In genomic region chr11:73268671-73269271, GRCh38 we compare ENCODE assay signal across 25 cellular contexts. TPM values are rescaled to one million over a fixed set of nuclear protein-coding genes. Genes with fewer than 3 reads are reported as not detected.
DNase-seq lines count a peak whose midpoint lies in the region; ATAC-seq and TF ChIP-seq lines count a peak whose summit lies in the region.
"Had no signal": no experiment of that assay in that cellular context is flagged by ENCODE, and none has a peak within 500 bp of the region (broad histone marks: within the 10 kb centered on the region; RNA-seq: fewer than 3 reads in every experiment).

No MANE protein-coding gene starts in this region.

- H4K8ac ChIP-seq in IMR-90 (ENCODE audit: low read depth in 2 of 2, low read length in 2 of 2), result no peak overlapping the region

- H3K56ac ChIP-seq in IMR-90 (ENCODE audit: extremely low read depth, insufficient read depth, low read length), result no peak overlapping the region

- no peak overlapping the region for H2AK5ac ChIP-seq in IMR-90 (ENCODE audit: low read depth, low read length)

- TF ChIP-seq RAD21 in IMR-90 (IDR thresholded peaks at IDR 0.05; ENCODE audit: low read length), result no peak

- no peaks in the 10 kb centered on the region for H3K79me1 ChIP-seq in IMR-90 (ENCODE audit: low read depth in 1 of 2, low read length in 2 of 2)

- no peak overlapping the region for H2BK15ac ChIP-seq in IMR-90 (ENCODE audit: low read depth, low read length)

- no peak for ATAC-seq in IMR-90 (ENCODE audit: low read depth)
- no peak for ATAC-seq in HG03432 (IDR thresholded peaks at IDR 0.05; ENCODE audit: unreplicated experiment)
- ATAC-seq: HCT116 had no signal

- H3K9me1 ChIP-seq in IMR-90 (ENCODE audit: insufficient read depth, low read length), result no peaks in the 10 kb centered on the region; the same call in 1 of the 2 replicates

- no peaks in the 10 kb centered on the region for H3K27me3 ChIP-seq in Caco-2 (replicated peaks; ENCODE audit: control insufficient read depth, insufficient read depth, low read length)
- H3K27me3 ChIP-seq in IMR-90 (ENCODE audit: control insufficient read depth, insufficient read depth, low read length), result peaks cover 58% of the 10 kb centered on the region
- peaks cover 19% of the 10 kb centered on the region for H3K27me3 ChIP-seq in hepatocyte
- H3K27me3 ChIP-seq in uterus, result peaks cover 0 to 8% of the 10 kb centered on the region in 2 donors

- peak in 1 of 2 experiments; percentile 41 for DNase-seq in Caco-2
- DNase-seq in IMR-90, result no peak
- DNase-seq in hepatocyte (ENCODE audit: low spot score), result no peak
- DNase-seq in posterior vena cava (ENCODE audit: low spot score), result peak; percentile 72
- no peak for DNase-seq in uterus
- DNase-seq in NCI-H526 treated with DMSO at 0.1 percent for 48 hours (lab: John Stamatoyannopoulos, UW), result no peak
- DNase-seq: activated naive CD4-positive, alpha-beta T cell treated with Interleukin-2 at 50 U/mL for 16 hours; brain microvascular endothelial cell; effector memory CD4-positive, alpha-beta T cell; EL; foreskin melanocyte; hippocampal formation; immature natural killer cell; NCI-H1092; NCI-H187; SK-N-SH; small intestine; stimulated activated CD4-positive, alpha-beta T cell treated with anti-CD3 and anti-CD28 coated beads, Interleukin-2, amount 100 ng/mL, for 48 hours; stimulated activated naive CD4-positive, alpha-beta T cell treated with Interleukin-2 at 50 U/mL for 16 hours; T-helper 2 cell had no signal

- H4K91ac ChIP-seq in IMR-90 (ENCODE audit: insufficient read depth, low read depth, low read length), result no peak overlapping the region

- H3K4me1 ChIP-seq in Caco-2, result peaks cover 60% of the 10 kb centered on the region
- 0 out of 2 replicates have a peak, but pooled peaks cover 2% of the 10 kb centered on the region for H3K4me1 ChIP-seq in IMR-90 (ENCODE audit: control insufficient read depth, insufficient read depth, low read length)
- peaks cover 46% of the 10 kb centered on the region for H3K4me1 ChIP-seq in hepatocyte (ENCODE audit: insufficient read depth)
- H3K4me1 ChIP-seq in uterus, result peaks cover 0 to 6% of the 10 kb centered on the region in 2 donors

- H2BK120ac ChIP-seq in IMR-90 (ENCODE audit: low read depth, low read length), result no peak overlapping the region

- BruUV-seq in Caco-2 (replicated peaks; lab: Mats Ljungman, UMichigan) (no TSS peak), IMR-90 (replicated peaks; lab: Mats Ljungman, UMichigan) (no TSS peak)

- H3K79me2 ChIP-seq in hepatocyte, result no peaks in the 10 kb centered on the region

- H3K18ac ChIP-seq in IMR-90 (ENCODE audit: low read depth, low read length), result no peak overlapping the region

- H3K36me3 ChIP-seq in Caco-2 (ENCODE audit: control insufficient read depth, insufficient read depth, low read length) (no peaks in the 10 kb centered on the region), IMR-90 (ENCODE audit: control insufficient read depth, insufficient read depth, low read length) (no peaks in the 10 kb centered on the region), hepatocyte (replicated peaks; ENCODE audit: insufficient read depth, low read depth) (no peaks in the 10 kb centered on the region), uterus (no peaks in the 10 kb centered on the region)
- H3K36me3 ChIP-seq: brain microvascular endothelial cell, neutrophil, thoracic aorta had no signal

- no peak overlapping the region for H3K14ac ChIP-seq in IMR-90 (replicated peaks; ENCODE audit: low read depth, low read length)

- TF ChIP-seq POLR2A in IMR-90 (IDR thresholded peaks at IDR 0.05; ENCODE audit: low read depth, low read length) (no peak), uterus (IDR thresholded peaks at IDR 0.05) (no peak)

- H3K23ac ChIP-seq in IMR-90 (ENCODE audit: low read depth, low read length), result no peak overlapping the region

- no peaks in the 10 kb centered on the region for H3K9me3 ChIP-seq in Caco-2
- no peaks in the 10 kb centered on the region for H3K9me3 ChIP-seq in IMR-90 (ENCODE audit: control insufficient read depth, insufficient read depth, low read length)
- no peaks in the 10 kb centered on the region for H3K9me3 ChIP-seq in hepatocyte (ENCODE audit: low read depth)
- no peaks in the 10 kb centered on the region for H3K9me3 ChIP-seq in uterus
- H3K9me3 ChIP-seq: neutrophil, SK-N-SH, thoracic aorta had no signal

- H2BK5ac ChIP-seq in IMR-90 (ENCODE audit: low read depth, low read length, poor library complexity, severe bottlenecking), result no peak overlapping the region

- dilution Hi-C loops in IMR-90 (cut with HindIII; ENCODE audit: low sequenced_read_pairs, unreplicated experiment), result no loop called here

- no peak for TF ChIP-seq CTCF in Caco-2 (IDR thresholded peaks at IDR 0.05; ENCODE audit: insufficient read depth in 1 of 2, low read depth in 1 of 2, low read length in 1 of 2, severe bottlenecking in 1 of 2, unreplicated experiment in 1 of 2)
- no peak for TF ChIP-seq CTCF in IMR-90 (conservative IDR thresholded peaks at IDR 0.05; ENCODE audit: low read depth, low read length)
- TF ChIP-seq CTCF in hepatocyte (IDR thresholded peaks at IDR 0.05; ENCODE audit: poor library complexity), result no peak
- no peak for TF ChIP-seq CTCF in uterus (IDR thresholded peaks at IDR 0.05)

- H3K4ac ChIP-seq in IMR-90 (ENCODE audit: low read depth, low read length), result no peak overlapping the region

- intact Hi-C loops in Caco-2 (cut with micrococcal nuclease; ENCODE audit: unreplicated experiment), result loop anchor here (1.0 kb wide), 3 partner anchors 21 to 39 kb away; no protein-coding TSS in a partner anchor
- intact Hi-C loops in IMR-90 (cut with micrococcal nuclease), result no loop called here
- intact Hi-C loops in posterior vena cava (cut with DNase I), result no loop called here
- intact Hi-C loops in uterus (cut with DNase I; ENCODE audit: low total_unique reads), result no loop called here

- in situ Hi-C loops in IMR-90 (cut with MboI; ENCODE audit: low sequenced_read_pairs), result no loop called here

- no peak overlapping the region for H3K9ac ChIP-seq in IMR-90 (ENCODE audit: low read depth, low read length)
- H3K9ac ChIP-seq: SK-N-SH had no signal

- POLR2A ChIA-PET in Caco-2 (lab: Charles Lee), result no interaction called here
- POLR2A ChIA-PET in IMR-90 (lab: Charles Lee; ENCODE audit: unreplicated experiment), result no interaction called here

- H3K27ac ChIP-seq in IMR-90 (ENCODE audit: insufficient read depth, low read length) (no peak overlapping the region), hepatocyte (peak overlapping the region; percentile 64), uterus (no peak overlapping the region)
- H3K27ac ChIP-seq: brain microvascular endothelial cell, neutrophil, thoracic aorta had no signal

- H3K27ac Mint-ChIP-seq in Caco-2 (ENCODE audit: unreplicated experiment), result peak overlapping the region; percentile 99
- H3K27ac Mint-ChIP-seq: CD4-positive, alpha-beta T cell; immature natural killer cell had no signal

- H4K5ac ChIP-seq in IMR-90 (ENCODE audit: low read depth, low read length), result no peak overlapping the region

- H2AK9ac ChIP-seq in IMR-90 (replicated peaks; ENCODE audit: low read depth, low read length, poor library complexity), result peak overlapping the region; percentile 62

- H3K4me2 ChIP-seq in IMR-90 (ENCODE audit: low read depth, low read length) (no peak overlapping the region), hepatocyte (no peak overlapping the region)
- H3K4me2 ChIP-seq: SK-N-SH had no signal

- peaks cover 70% of the 10 kb centered on the region for H3K4me1 Mint-ChIP-seq in Caco-2 (ENCODE audit: low read depth, unreplicated experiment)
- H3K4me1 Mint-ChIP-seq: immature natural killer cell had no signal

- H3K4me3 ChIP-seq in Caco-2 (ENCODE audit: low read depth, low read length), result no peak overlapping the region
- no peak overlapping the region for H3K4me3 ChIP-seq in IMR-90 (ENCODE audit: insufficient read depth, low read depth, low read length)
- H3K4me3 ChIP-seq in hepatocyte, result no peak overlapping the region
- no peak overlapping the region for H3K4me3 ChIP-seq in uterus
- H3K4me3 ChIP-seq: thoracic aorta had no signal

- CTCF ChIA-PET in Caco-2 (lab: Charles Lee) (interaction anchor here (0.9 to 1.8 kb wide), 5 partner anchors 16 to 83 kb away, joined by 3 to 13 read pairs (median 4); no protein-coding TSS in a partner anchor), IMR-90 (lab: Yijun Ruan, JAX) (no interaction called here)

- WGBS in IMR-90 (ENCODE audit: extremely low coverage in 2 of 2, insufficient read length in 1 of 2), 2 experiments, result 82% methylated on average over 6 of the region's 8 CpGs; no CpG with 5 or more reads in 1 of the 2 experiments
- 80% methylated on average over 8 of the region's 8 CpGs for WGBS in hepatocyte (ENCODE audit: low lambda C conversion rate, missing lambda C conversion rate)

- no peaks in the 10 kb centered on the region for H3K27me3 Mint-ChIP-seq in Caco-2 (ENCODE audit: insufficient read depth, unreplicated experiment)

- no peaks in the 10 kb centered on the region for H3K9me3 Mint-ChIP-seq in Caco-2 (ENCODE audit: unreplicated experiment)
- H3K9me3 Mint-ChIP-seq: CD4-positive, alpha-beta T cell; immature natural killer cell had no signal

- no peak overlapping the region for H2BK20ac ChIP-seq in IMR-90 (ENCODE audit: low read depth, low read length)

- peak overlapping the region; percentile 46 for H3K4me3 Mint-ChIP-seq in Caco-2 (ENCODE audit: unreplicated experiment)
- H3K4me3 Mint-ChIP-seq: CD4-positive, alpha-beta T cell; immature natural killer cell had no signal

- H3K36me3 Mint-ChIP-seq in Caco-2 (ENCODE audit: insufficient read depth, unreplicated experiment), result peaks cover 33% of the 10 kb centered on the region
- H3K36me3 Mint-ChIP-seq: immature natural killer cell had no signal

- no peaks in the 10 kb centered on the region for H3K9me2 ChIP-seq in hepatocyte (replicated peaks; ENCODE audit: insufficient read depth)
- H3K9me2 ChIP-seq: SK-N-SH had no signal

- H4K20me1 ChIP-seq in IMR-90 (ENCODE audit: insufficient read depth, low read length) (no peaks in the 10 kb centered on the region), hepatocyte (ENCODE audit: insufficient read depth, poor library complexity, severe bottlenecking) (no peaks in the 10 kb centered on the region)

- peak overlapping the region; percentile 10 for H2AFZ ChIP-seq in IMR-90 (replicated peaks; ENCODE audit: low read length, poor library complexity)
- H2AFZ ChIP-seq in hepatocyte, result no peak overlapping the region

RNA-seq across cellular contexts. Expression of gene P2RY6, which starts 3.4 kb away (rescaled TPM):
- total RNA-seq in Caco-2 (2022) (48.4 and 55.7 TPM in 2 replicates), IMR-90 (2012; rRNA removed) (under 0.01 TPM in 1 of 2 replicates, not detected in the other), hepatocyte (2.6 and 2.9 TPM in 2 replicates), posterior vena cava (1 to 10 TPM; 2.5 to 4.9 TPM), uterus (1 to 10 TPM in 1 of 4 donors, under 1 TPM in 1, not detected in 2; 0.76 to 1.0 TPM)
- polyA plus RNA-seq in IMR-90 (2012; rRNA removed) (0.37 and 0.44 TPM in 2 replicates), hepatocyte (8.9 and 9.7 TPM in 2 replicates)
- 0.67 TPM in 1 of 2 replicates, not detected in the other for polyA plus RNA-seq in IMR-90 (2012; cell fraction: cytosol; rRNA removed)
- polyA plus RNA-seq in IMR-90 (2012; cell fraction: nucleus; rRNA removed; ENCODE audit: low replicate concordance), result 0.45 and 1.5 TPM in 2 replicates
- total RNA-seq: CD4-positive, alpha-beta T cell had no signal

RNA-seq across cellular contexts. Expression of gene ARHGEF17, which starts 39.3 kb away (rescaled TPM):
- total RNA-seq in Caco-2 (2022) (77.9 and 78.1 TPM in 2 replicates), IMR-90 (2012; rRNA removed) (19.4 and 21.7 TPM in 2 replicates), hepatocyte (26.6 and 35.6 TPM in 2 replicates), posterior vena cava (10 to 100 TPM; 88.6 to 99.1 TPM), uterus (100 to 1,000 TPM in 1 of 4 donors, 10 to 100 TPM in 3; 17.9 to 174 (median 58.6) TPM)
- polyA plus RNA-seq in IMR-90 (2012; rRNA removed) (97.7 and 128 TPM in 2 replicates), hepatocyte (30.2 and 36.2 TPM in 2 replicates)
- 30.1 and 51.0 TPM in 2 replicates for polyA plus RNA-seq in IMR-90 (2012; cell fraction: cytosol; rRNA removed)
- 388 and 880 TPM in 2 replicates for polyA plus RNA-seq in IMR-90 (2012; cell fraction: nucleus; rRNA removed; ENCODE audit: low replicate concordance)
- total RNA-seq: CD4-positive, alpha-beta T cell had no signal
- polyA plus RNA-seq: immature natural killer cell had no signal

RNA-seq across cellular contexts. Expression of gene P2RY2, which starts 50.7 kb away (rescaled TPM):
- total RNA-seq in Caco-2 (2022) (10.4 and 11.4 TPM in 2 replicates), IMR-90 (2012; rRNA removed) (not detected in 2 replicates), hepatocyte (6.3 and 6.7 TPM in 2 replicates), posterior vena cava (1 to 10 TPM in 1 of 2 donors, under 1 TPM in 1; 0.74 to 3.1 TPM), uterus (1 to 10 TPM in 2 of 4 donors, under 1 TPM in 1, not detected in 1; 0.98 to 3.1 (median 2.8) TPM)
- polyA plus RNA-seq in IMR-90 (2012; rRNA removed) (0.06 TPM in 1 of 2 replicates, not detected in the other), hepatocyte (1.8 and 2.5 TPM in 2 replicates)
- polyA plus RNA-seq in IMR-90 (2012; cell fraction: cytosol; rRNA removed), result 0.02 TPM in 1 of 2 replicates, not detected in the other
- polyA plus RNA-seq in IMR-90 (2012; cell fraction: nucleus; rRNA removed; ENCODE audit: low replicate concordance), result 0.07 TPM in 1 of 2 replicates, not detected in the other
- total RNA-seq: CD4-positive, alpha-beta T cell had no signal
